In genomic region chr4:29559281-29559680, GRCh38 we compare ENCODE assay signal across 19 cellular contexts.
"Had no signal": no experiment of that assay in that cellular context is flagged by ENCODE, and none has a peak within 500 bp of the region (broad histone marks: within the 10 kb centered on the region; RNA-seq: fewer than 3 reads in every experiment).

No MANE protein-coding gene starts in this region.

- H3K4me1 Mint-ChIP-seq: immature natural killer cell; memory B cell; natural killer cell; neural progenitor cell; stimulated activated naive B cell treated with anti-CD40 and anti-IgM and Interleukin-4, amounts not matched to agents 10 μg/mL and 1 μg/mL and 100 μg/mL, for 72 hours; stimulated activated naive CD8-positive, alpha-beta T cell treated with anti-CD3 and anti-CD28 coated beads, Interleukin-15, amount 100 ng/mL, for 72 hours had no signal

- DNase-seq: cortex of kidney; gastrocnemius medialis; immature natural killer cell; left ventricle myocardium inferior; lower lobe of right lung; natural killer cell; occipital lobe; pancreas; retina; sigmoid colon; stimulated activated CD4-positive, alpha-beta T cell treated with anti-CD3 and anti-CD28 coated beads, Interleukin-2, amount 100 ng/mL, for 24 hours; stimulated activated CD4-positive, alpha-beta T cell treated with anti-CD3 and anti-CD28 coated beads, Interleukin-4, amount 100 ng/mL, for 4 hours; stimulated activated naive B cell treated with anti-CD40 and anti-IgM and Interleukin-4, amounts not matched to agents 10 μg/mL and 1 μg/mL and 100 μg/mL, for 72 hours; stimulated activated naive CD8-positive, alpha-beta T cell treated with anti-CD3 and anti-CD28 coated beads, Interleukin-15, amount 100 ng/mL, for 72 hours; testis; upper lobe of right lung had no signal

- H3K36me3 Mint-ChIP-seq: immature natural killer cell; memory B cell; mesothelial cell of epicardium; neural progenitor cell; stimulated activated naive B cell treated with anti-CD40 and anti-IgM and Interleukin-4, amounts not matched to agents 10 μg/mL and 1 μg/mL and 100 μg/mL, for 72 hours had no signal

- H3K27ac Mint-ChIP-seq: immature natural killer cell; memory B cell; mesothelial cell of epicardium; natural killer cell; neural progenitor cell; stimulated activated naive B cell treated with anti-CD40 and anti-IgM and Interleukin-4, amounts not matched to agents 10 μg/mL and 1 μg/mL and 100 μg/mL, for 72 hours; stimulated activated naive CD8-positive, alpha-beta T cell treated with anti-CD3 and anti-CD28 coated beads, Interleukin-15, amount 100 ng/mL, for 72 hours had no signal

- H3K27me3 Mint-ChIP-seq: memory B cell; stimulated activated naive B cell treated with anti-CD40 and anti-IgM and Interleukin-4, amounts not matched to agents 10 μg/mL and 1 μg/mL and 100 μg/mL, for 72 hours; stimulated activated naive CD8-positive, alpha-beta T cell treated with anti-CD3 and anti-CD28 coated beads, Interleukin-15, amount 100 ng/mL, for 72 hours had no signal

- H3K4me3 Mint-ChIP-seq: immature natural killer cell; memory B cell; mesothelial cell of epicardium; natural killer cell; neural progenitor cell; stimulated activated naive B cell treated with anti-CD40 and anti-IgM and Interleukin-4, amounts not matched to agents 10 μg/mL and 1 μg/mL and 100 μg/mL, for 72 hours; stimulated activated naive CD8-positive, alpha-beta T cell treated with anti-CD3 and anti-CD28 coated beads, Interleukin-15, amount 100 ng/mL, for 72 hours had no signal
